Comparison of ENCODE assay signal across 8 cellular contexts in the genomic region with DNA sequence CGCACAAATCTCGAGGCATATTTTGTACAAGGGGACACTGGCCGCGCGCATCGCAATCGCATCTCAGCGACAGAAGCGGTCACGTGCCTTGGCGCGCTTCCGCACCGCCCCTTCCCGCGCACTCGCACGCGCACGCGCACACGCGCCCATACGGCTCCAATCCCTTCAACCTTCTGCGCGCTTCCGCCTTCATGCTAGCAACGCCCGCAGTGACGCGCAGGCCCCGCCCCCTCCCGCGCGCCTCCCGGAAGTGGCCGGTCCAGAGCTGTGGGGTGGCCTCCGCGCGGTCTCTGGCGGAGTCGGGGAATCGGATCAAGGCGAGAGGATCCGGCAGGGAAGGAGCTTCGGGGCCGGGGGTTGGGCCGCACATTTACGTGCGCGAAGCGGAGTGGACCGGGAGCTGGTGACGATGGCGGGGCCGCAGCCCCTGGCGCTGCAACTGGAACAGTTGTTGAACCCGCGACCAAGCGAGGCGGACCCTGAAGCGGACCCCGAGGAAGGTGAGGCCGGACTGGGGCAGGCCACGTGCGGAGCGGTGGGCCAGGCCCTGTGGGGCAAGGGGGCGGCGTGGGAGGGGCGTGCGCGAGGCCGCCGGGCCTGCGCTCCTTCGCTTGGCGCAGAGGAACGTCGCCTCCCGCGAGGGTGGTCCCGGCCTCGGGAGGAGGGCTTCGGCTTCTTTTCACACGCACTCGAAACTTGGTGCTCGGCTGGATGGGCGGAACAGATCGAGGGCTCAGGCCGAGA. TPM values are rescaled to one million over a fixed set of nuclear protein-coding genes. Genes with fewer than 3 reads are reported as not detected.
DNase-seq lines count a peak whose midpoint lies in the region; ATAC-seq, FAIRE-seq and TF ChIP-seq lines count a peak whose summit lies in the region.

A gene with protein sequence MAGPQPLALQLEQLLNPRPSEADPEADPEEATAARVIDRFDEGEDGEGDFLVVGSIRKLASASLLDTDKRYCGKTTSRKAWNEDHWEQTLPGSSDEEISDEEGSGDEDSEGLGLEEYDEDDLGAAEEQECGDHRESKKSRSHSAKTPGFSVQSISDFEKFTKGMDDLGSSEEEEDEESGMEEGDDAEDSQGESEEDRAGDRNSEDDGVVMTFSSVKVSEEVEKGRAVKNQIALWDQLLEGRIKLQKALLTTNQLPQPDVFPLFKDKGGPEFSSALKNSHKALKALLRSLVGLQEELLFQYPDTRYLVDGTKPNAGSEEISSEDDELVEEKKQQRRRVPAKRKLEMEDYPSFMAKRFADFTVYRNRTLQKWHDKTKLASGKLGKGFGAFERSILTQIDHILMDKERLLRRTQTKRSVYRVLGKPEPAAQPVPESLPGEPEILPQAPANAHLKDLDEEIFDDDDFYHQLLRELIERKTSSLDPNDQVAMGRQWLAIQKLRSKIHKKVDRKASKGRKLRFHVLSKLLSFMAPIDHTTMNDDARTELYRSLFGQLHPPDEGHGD (plus strand): TSS at position 238 of the 744 bp plus-strand sequence. CDS start 172 bp downstream, at position 410.

- H3K27ac ChIP-seq in trophoblast cell (ENCODE audit: low read depth, low read length) = peak within 1 kb of the TSS; percentile 73
- H3K27ac ChIP-seq in tibial nerve = peak within 1 kb of the TSS; percentile 47 to 94 (median 86)

- peaks cover 46% of the 10 kb centered on the region for H3K36me3 Mint-ChIP-seq in activated naive CD8-positive, alpha-beta T cell treated with anti-CD3 and anti-CD28 coated beads, Interleukin-2, amount 50 U/mL, for 24 hours (ENCODE audit: low read depth)

- H3K27me3 Mint-ChIP-seq in activated naive CD8-positive, alpha-beta T cell treated with anti-CD3 and anti-CD28 coated beads, Interleukin-2, amount 50 U/mL, for 24 hours = peaks cover 42% of the 10 kb centered on the region

- peak; percentile 86 for ATAC-seq in HG02840 (IDR thresholded peaks at IDR 0.05; ENCODE audit: low FRiP score, unreplicated experiment)
- ATAC-seq in activated naive CD8-positive, alpha-beta T cell treated with anti-CD3 and anti-CD28 coated beads, Interleukin-2, amount 50 U/mL, for 24 hours = peak; percentile 97
- peak; percentile 100 for ATAC-seq in Right ventricle myocardium superior (ENCODE audit: poor library complexity)

- H2AK5ac ChIP-seq in trophoblast cell (ENCODE audit: low read length) = no peak within 1 kb of the TSS

- peak within 1 kb of the TSS; percentile 24 for H2BK120ac ChIP-seq in trophoblast cell (ENCODE audit: insufficient read depth, low read length, poor library complexity)

- H4K91ac ChIP-seq in trophoblast cell (ENCODE audit: low read depth, low read length) = peak within 1 kb of the TSS; percentile 68

- H3K27me3 ChIP-seq in trophoblast cell (ENCODE audit: insufficient read depth, low read length) = peaks cover 28% of the 10 kb centered on the region
- peaks cover 0 to 40% of the 10 kb centered on the region in 2 donors for H3K27me3 ChIP-seq in tibial nerve

- H3K4me3 ChIP-seq in trophoblast cell (ENCODE audit: low read depth, low read length) (peak within 1 kb of the TSS; percentile 82), tibial nerve (peak within 1 kb of the TSS; percentile 64 to 91 (median 73))

- H3K9me3 ChIP-seq in trophoblast cell (ENCODE audit: insufficient read depth, low read depth, low read length) (peaks cover 3% of the 10 kb centered on the region), tibial nerve (no peaks in the 10 kb centered on the region)

- peak within 1 kb of the TSS; percentile 83 for H3K14ac ChIP-seq in trophoblast cell (ENCODE audit: low read length)

- peaks cover 51% of the 10 kb centered on the region for H3K4me1 Mint-ChIP-seq in activated naive CD8-positive, alpha-beta T cell treated with anti-CD3 and anti-CD28 coated beads, Interleukin-2, amount 50 U/mL, for 24 hours

- DNase-seq in GM12892 (ENCODE audit: insufficient read length) (peak; percentile 95), NCI-H1436 (lab: John Stamatoyannopoulos, UW) (peak; percentile 98), SW480 (ENCODE audit: low spot score) (peak; percentile 96), Right ventricle myocardium superior (peak; percentile 98), trophoblast cell (peak; percentile 98 to 99), tibial nerve (ENCODE audit: low spot score in 2 of 2) (peak; percentile 92 to 93)
- DNase-seq in activated naive CD8-positive, alpha-beta T cell treated with anti-CD3 and anti-CD28 coated beads, Interleukin-2, amount 50 U/mL, for 24 hours = peak; percentile 97

- peaks cover 4 to 12% of the 10 kb centered on the region in 2 experiments for H3K36me3 ChIP-seq in trophoblast cell (ENCODE audit: control insufficient read depth in 1 of 2, insufficient read depth in 2 of 2, low read length in 2 of 2)
- H3K36me3 ChIP-seq in tibial nerve = peaks cover 0 to 21% (median 9%) of the 10 kb centered on the region in 3 donors

- peak within 1 kb of the TSS; percentile 28 for H2BK5ac ChIP-seq in trophoblast cell (ENCODE audit: low read depth, low read length, poor library complexity)

- TF ChIP-seq POLR2A in GM12892 (IDR thresholded peaks at IDR 0.05; ENCODE audit: low read depth, low read length) = peak; percentile 92
- peak in 1 of 2 donors; percentile 71 for TF ChIP-seq POLR2A in tibial nerve (IDR thresholded peaks at IDR 0.05)

- H3K4me3 Mint-ChIP-seq in activated naive CD8-positive, alpha-beta T cell treated with anti-CD3 and anti-CD28 coated beads, Interleukin-2, amount 50 U/mL, for 24 hours = peak within 1 kb of the TSS; percentile 94

- no peak within 1 kb of the TSS for H3K23ac ChIP-seq in trophoblast cell (ENCODE audit: low read length)

- no peak within 1 kb of the TSS for H2BK12ac ChIP-seq in trophoblast cell (ENCODE audit: low read length)

- peak within 1 kb of the TSS; percentile 72 for H3K9ac ChIP-seq in trophoblast cell (ENCODE audit: low read length)

- H4K12ac ChIP-seq in trophoblast cell (ENCODE audit: low read depth, low read length) = peak within 1 kb of the TSS; percentile 37

- peaks cover 5% of the 10 kb centered on the region for H3K79me2 ChIP-seq in trophoblast cell (ENCODE audit: control insufficient read depth, insufficient read depth, low read length, poor library complexity)

- peak within 1 kb of the TSS; percentile 87 for H2AFZ ChIP-seq in trophoblast cell (ENCODE audit: insufficient read depth, low read length, poor library complexity)

- FAIRE-seq in GM12892 (lab: Jason Lieb, UNC) = no peak

- peak; percentile 94 to 95 for TF ChIP-seq EP300 in tibial nerve (IDR thresholded peaks at IDR 0.05)

- H3K79me1 ChIP-seq in trophoblast cell (ENCODE audit: low read length) = peaks cover 9% of the 10 kb centered on the region

- peak within 1 kb of the TSS; percentile 94 for H3K27ac Mint-ChIP-seq in activated naive CD8-positive, alpha-beta T cell treated with anti-CD3 and anti-CD28 coated beads, Interleukin-2, amount 50 U/mL, for 24 hours

- H3K4me1 ChIP-seq in trophoblast cell (ENCODE audit: control insufficient read depth in 1 of 2, insufficient read depth in 2 of 2, low read length in 2 of 2) (peaks cover 4 to 13% of the 10 kb centered on the region in 2 experiments), tibial nerve (peaks cover 0 to 25% (median 9%) of the 10 kb centered on the region in 4 donors)

- H3K4ac ChIP-seq in trophoblast cell (ENCODE audit: low read depth, low read length) = peak within 1 kb of the TSS; percentile 7

- H3K9me3 Mint-ChIP-seq in activated naive CD8-positive, alpha-beta T cell treated with anti-CD3 and anti-CD28 coated beads, Interleukin-2, amount 50 U/mL, for 24 hours = no peaks in the 10 kb centered on the region

- intact Hi-C loops in Right ventricle myocardium superior (cut with DNase I) = no loop called here

- peak in 1 of 5 experiments; percentile 24 for TF ChIP-seq CTCF in tibial nerve (IDR thresholded peaks at IDR 0.05)

- no CpG with 5 or more reads among the region's 90 CpGs for WGBS in trophoblast cell (ENCODE audit: extremely low coverage, insufficient coverage, insufficient read length)
- WGBS in tibial nerve, 2 donors = 0 to 1% methylated on average over 31 to 69 of the region's 90 CpGs

- H3K18ac ChIP-seq in trophoblast cell (ENCODE audit: low read length) = peak within 1 kb of the TSS; percentile 38

- peak within 1 kb of the TSS; percentile 88 for H4K8ac ChIP-seq in trophoblast cell (ENCODE audit: low read depth, low read length)

- peak within 1 kb of the TSS; percentile 91 for H3K4me2 ChIP-seq in trophoblast cell (ENCODE audit: low read length)

RNA-seq across cellular contexts. Expression of the gene that starts here (rescaled TPM):
- 43.4 TPM for polyA plus RNA-seq in GM12892 (2012; ENCODE audit: missing spikeins)
- total RNA-seq in Right ventricle myocardium superior (26.9 TPM), tibial nerve (10 to 100 TPM; 26.5 to 36.2 (median 30.1) TPM)
- 80.0 and 80.8 TPM in 2 replicates for polyA plus RNA-seq in trophoblast cell (2013)

Comparison
In these comparisons a context has a peak if more than half of its experiments do, and no peak if none do; other contexts are left out.
1. Peak in every context shown above with its lines: DNase-seq, ATAC-seq, H3K4me3 ChIP-seq and H3K27ac ChIP-seq.